Comparison of ENCODE assay signal across 15 cellular contexts in the genomic region with DNA sequence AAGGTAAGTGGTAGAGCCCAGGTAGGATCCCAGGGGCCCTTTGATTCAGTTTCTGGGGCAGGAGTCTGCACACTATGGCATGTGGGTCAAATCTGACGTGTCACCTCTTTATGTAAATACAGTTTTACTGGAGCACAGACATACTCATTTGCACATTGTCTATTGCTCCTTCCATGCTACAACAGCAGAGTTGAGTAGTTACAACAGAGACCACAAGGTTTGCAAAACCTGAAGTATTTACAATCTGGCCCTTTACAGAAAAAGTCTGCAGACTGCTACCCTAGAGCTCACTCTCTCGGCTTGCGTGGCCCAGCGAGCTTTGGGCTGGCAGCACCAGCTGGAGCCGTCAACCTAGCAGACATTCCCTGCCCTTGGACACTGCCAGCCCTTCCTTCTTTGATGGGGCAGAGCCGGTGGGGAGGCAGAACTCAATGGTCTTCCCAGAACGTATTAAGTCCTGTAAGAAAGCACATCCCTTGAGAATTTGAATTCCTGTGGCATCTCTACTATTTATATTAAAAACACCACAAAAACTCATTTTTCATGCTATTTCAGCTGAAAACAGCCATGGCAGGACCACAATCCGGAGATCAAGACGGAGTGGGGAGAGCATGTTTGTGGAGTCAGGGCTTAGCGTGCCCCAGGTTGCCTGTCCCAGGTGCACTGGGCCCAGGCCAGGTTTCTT.
"Had no signal": no experiment of that assay in that cellular context is flagged by ENCODE, and none has a peak within 500 bp of the region (broad histone marks: within the 10 kb centered on the region; RNA-seq: fewer than 3 reads in every experiment).

No MANE protein-coding gene starts in this region.

- DNase-seq: activated CD4-positive, CD25-positive, alpha-beta regulatory T cell treated with anti-CD3 and anti-CD28 coated beads, Interleukin-2, amount 50 U/mL, for 72 hours; activated naive CD4-positive, alpha-beta T cell; activated naive CD8-positive, alpha-beta T cell treated with anti-CD3 and anti-CD28 coated beads, Interleukin-2, amount 10 ng/mL, durations not matched to agents 7 days and 5 days; activated T-cell treated with anti-CD3 and anti-CD28 coated beads for 4 hours; caudate nucleus; heart left ventricle; immature natural killer cell; left cardiac atrium; lower lobe of right lung; psoas muscle; right lobe of liver; spleen; stomach; T-cell; uterus had no signal
